Comparison of ENCODE assay signal across 10 cellular contexts in the genomic region with DNA sequence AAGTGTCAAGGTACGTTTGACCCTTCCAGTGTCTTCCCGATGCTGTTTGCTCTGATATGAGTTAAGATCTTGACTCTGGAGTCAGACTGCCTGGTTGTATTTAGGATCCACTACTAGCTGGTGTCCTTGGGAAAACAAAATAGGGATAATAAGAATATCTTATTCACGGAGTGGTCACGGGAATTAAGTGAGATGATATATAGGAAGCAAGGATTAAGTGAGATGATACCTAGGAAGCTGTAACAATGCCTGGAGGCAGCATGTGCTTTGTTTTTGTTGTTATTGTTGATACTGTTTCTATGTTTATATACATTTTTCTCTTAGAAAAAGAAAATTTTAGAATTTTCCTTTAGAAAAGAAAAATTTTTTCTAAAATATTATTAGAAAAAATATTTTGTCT.
"Had no signal": no experiment of that assay in that cellular context is flagged by ENCODE, and none has a peak within 500 bp of the region (broad histone marks: within the 10 kb centered on the region; RNA-seq: fewer than 3 reads in every experiment).

No MANE protein-coding gene starts in this region.

- ATAC-seq: GM23338, K562 had no signal

- FAIRE-seq: H1, H54, HTR-8/SVneo, K562 had no signal

- H3K4me3 ChIP-seq: GM23338, K562 had no signal

- DNase-seq: H9, HCEC 1CT, HFFc6, IMR-90, KG1 had no signal
